In genomic region chr14:47044841-47045240, GRCh38 we compare ENCODE assay signal across 11 cellular contexts.
DNase-seq lines count a peak whose midpoint lies in the region; ATAC-seq and TF ChIP-seq lines count a peak whose summit lies in the region.
"Had no signal": no experiment of that assay in that cellular context is flagged by ENCODE, and none has a peak within 500 bp of the region (broad histone marks: within the 10 kb centered on the region; RNA-seq: fewer than 3 reads in every experiment).

No MANE protein-coding gene starts in this region.

- TF ChIP-seq CTCF in BE2C (IDR thresholded peaks at IDR 0.05; ENCODE audit: low read depth, low read length) (peak; percentile 61), Loucy (conservative IDR thresholded peaks at IDR 0.05; ENCODE audit: low read length) (peak; percentile 52)

- no peak overlapping the region for H3K4me2 ChIP-seq in Loucy (ENCODE audit: low read depth, low read length, poor library complexity, severe bottlenecking)

- H3K4me1 ChIP-seq in BE2C (no peaks in the 10 kb centered on the region), Loucy (ENCODE audit: insufficient read depth, low read length, poor library complexity, severe bottlenecking) (no peaks in the 10 kb centered on the region)
- H3K4me1 ChIP-seq: esophagus squamous epithelium had no signal

- H4K20me1 ChIP-seq in Loucy (ENCODE audit: insufficient read depth, low read length, poor library complexity, severe bottlenecking): no peaks in the 10 kb centered on the region

- H2AFZ ChIP-seq in Loucy (ENCODE audit: low read length): no peak overlapping the region

- DNase-seq in BE2C (peak; percentile 17), UCSD-AML1 (lab: John Stamatoyannopoulos, UW; ENCODE audit: unreplicated experiment) (peak; percentile 6), kidney tubule cell (ENCODE audit: low spot score) (peak; percentile 13), NCI-H1694 (lab: John Stamatoyannopoulos, UW) (no peak), GM03348 (ENCODE audit: low spot score) (no peak)
- DNase-seq in activated naive CD8-positive, alpha-beta T cell treated with anti-CD3 and anti-CD28 coated beads for 36 hours: no peak
- DNase-seq: esophagus squamous epithelium had no signal

- H3F3A ChIP-seq in Loucy (ENCODE audit: low read depth): no peaks in the 10 kb centered on the region

- no peaks in the 10 kb centered on the region for H3K36me3 Mint-ChIP-seq in activated naive CD8-positive, alpha-beta T cell treated with anti-CD3 and anti-CD28 coated beads for 36 hours
- H3K36me3 Mint-ChIP-seq: memory B cell had no signal

- H3K4me1 Mint-ChIP-seq in activated naive CD8-positive, alpha-beta T cell treated with anti-CD3 and anti-CD28 coated beads for 36 hours: no peaks in the 10 kb centered on the region
- H3K4me1 Mint-ChIP-seq: memory B cell had no signal

- no peaks in the 10 kb centered on the region for H3K79me2 ChIP-seq in Loucy (ENCODE audit: insufficient read depth, low read length)

- no peaks in the 10 kb centered on the region for H3K27me3 Mint-ChIP-seq in activated naive CD8-positive, alpha-beta T cell treated with anti-CD3 and anti-CD28 coated beads for 36 hours
- H3K27me3 Mint-ChIP-seq: memory B cell had no signal

- H3K9ac ChIP-seq in Loucy (ENCODE audit: low read depth, low read length, poor library complexity, severe bottlenecking): no peak overlapping the region

- H3K36me3 ChIP-seq in BE2C (no peaks in the 10 kb centered on the region), Loucy (ENCODE audit: insufficient read depth, low read length) (no peaks in the 10 kb centered on the region)
- H3K36me3 ChIP-seq: esophagus squamous epithelium had no signal

- H3K4me3 ChIP-seq in BE2C (ENCODE audit: low read depth, low read length): no peak overlapping the region
- H3K4me3 ChIP-seq in Loucy (ENCODE audit: low read length, poor library complexity, severe bottlenecking): no peak overlapping the region
- H3K4me3 ChIP-seq: esophagus squamous epithelium, skin epidermis had no signal

- no peaks in the 10 kb centered on the region for H3K9me2 ChIP-seq in Loucy (replicated peaks; ENCODE audit: low read depth, low read length)

- H3K9me3 Mint-ChIP-seq in activated naive CD8-positive, alpha-beta T cell treated with anti-CD3 and anti-CD28 coated beads for 36 hours: peaks cover 1% of the 10 kb centered on the region

- H3K9me3 ChIP-seq in BE2C (no peaks in the 10 kb centered on the region), Loucy (ENCODE audit: insufficient read depth, low read depth, low read length) (no peaks in the 10 kb centered on the region)
- H3K9me3 ChIP-seq: esophagus squamous epithelium had no signal

- H3K27me3 ChIP-seq in BE2C (no peaks in the 10 kb centered on the region), Loucy (ENCODE audit: insufficient read depth, low read length, poor library complexity, severe bottlenecking) (no peaks in the 10 kb centered on the region)
- H3K27me3 ChIP-seq: esophagus squamous epithelium had no signal

- no peak overlapping the region for H3K27ac Mint-ChIP-seq in activated naive CD8-positive, alpha-beta T cell treated with anti-CD3 and anti-CD28 coated beads for 36 hours
- H3K27ac Mint-ChIP-seq: memory B cell had no signal

- H3K4me3 Mint-ChIP-seq in activated naive CD8-positive, alpha-beta T cell treated with anti-CD3 and anti-CD28 coated beads for 36 hours: no peak overlapping the region
- H3K4me3 Mint-ChIP-seq: memory B cell had no signal

- ATAC-seq in HG02938 (IDR thresholded peaks at IDR 0.05; ENCODE audit: unreplicated experiment): no peak

Comparison
In these comparisons a context has a peak if more than half of its experiments do, and no peak if none do; other contexts are left out.
1. DNase-seq: peak in BE2C (single experiment), UCSD-AML1 (single experiment) and kidney tubule cell (single experiment); none in NCI-H1694 (single experiment), GM03348 (single experiment) and activated naive CD8-positive, alpha-beta T cell treated with anti-CD3 and anti-CD28 coated beads for 36 hours (single experiment).